13 cellular contexts compared by ENCODE assay signal in the genomic region with DNA sequence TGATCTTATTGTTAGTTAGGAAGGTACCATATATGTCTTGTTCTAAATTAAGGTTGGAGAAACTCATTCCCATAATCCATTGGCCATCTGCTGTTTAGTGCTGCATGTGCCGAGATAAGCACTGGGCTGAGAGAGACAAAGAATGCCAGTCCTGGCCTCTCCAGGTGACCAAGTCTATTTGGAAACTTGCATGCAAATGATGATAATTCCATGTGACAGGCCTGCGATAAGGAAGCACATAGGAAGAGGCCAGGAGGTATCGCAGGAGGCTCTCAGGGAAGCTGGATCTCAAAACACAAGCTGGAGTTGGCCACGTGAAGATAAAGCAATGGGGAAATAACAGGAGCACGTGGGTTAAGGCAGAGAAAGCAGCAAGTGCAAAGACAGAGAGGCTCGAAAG. TPM values are rescaled to one million over a fixed set of nuclear protein-coding genes. Genes with fewer than 3 reads are reported as not detected.
DNase-seq lines count a peak whose midpoint lies in the region; ATAC-seq and TF ChIP-seq lines count a peak whose summit lies in the region.
"Had no signal": no experiment of that assay in that cellular context is flagged by ENCODE, and none has a peak within 500 bp of the region (broad histone marks: within the 10 kb centered on the region; RNA-seq: fewer than 3 reads in every experiment).

No MANE protein-coding gene starts in this region.

- peaks cover 22% of the 10 kb centered on the region for H3K4me1 ChIP-seq in neural progenitor cell

- peaks cover 23% of the 10 kb centered on the region for H3F3A ChIP-seq in neural progenitor cell (ENCODE audit: low read depth)

- no peaks in the 10 kb centered on the region for H3K27me3 Mint-ChIP-seq in activated CD4-positive, alpha-beta T cell treated with anti-CD3 and anti-CD28 coated beads, Interleukin-2, amount 10 ng/mL, durations not matched to agents 7 days and 5 days
- peaks cover 2% of the 10 kb centered on the region for H3K27me3 Mint-ChIP-seq in neural progenitor cell (ENCODE audit: insufficient read depth, low read depth)

- H3K36me3 ChIP-seq in neural progenitor cell, result no peaks in the 10 kb centered on the region
- H3K36me3 ChIP-seq: tibial nerve had no signal

- H3K36me3 Mint-ChIP-seq in activated CD4-positive, alpha-beta T cell treated with anti-CD3 and anti-CD28 coated beads, Interleukin-2, amount 10 ng/mL, durations not matched to agents 7 days and 5 days (ENCODE audit: low read depth), result no peaks in the 10 kb centered on the region
- no peaks in the 10 kb centered on the region for H3K36me3 Mint-ChIP-seq in neural progenitor cell

- no peak overlapping the region for H3K9ac ChIP-seq in neural progenitor cell
- H3K9ac ChIP-seq: BLaER1 treated with 17β-estradiol and CSF1 and Interleukin-3, amounts not matched to agents 10 nM and 100 nM had no signal

- no peak overlapping the region for H3K27ac ChIP-seq in neural progenitor cell
- H3K27ac ChIP-seq: tibial nerve had no signal

- POLR2A ChIA-PET in activated CD4-positive, alpha-beta T cell treated with anti-CD3 and anti-CD28 coated beads, Interleukin-2, amount 10 ng/mL, durations not matched to agents 7 days and 5 days (lab: Charles Lee), result no interaction called here

- no peak for DNase-seq in activated CD4-positive, alpha-beta T cell treated with anti-CD3 and anti-CD28 coated beads, Interleukin-2, amount 10 ng/mL, durations not matched to agents 7 days and 5 days
- DNase-seq in activated CD4-positive, alpha-beta T cell treated with anti-CD3 and anti-CD28 coated beads for 4 hours, result no peak
- peak; percentile 89 for DNase-seq in NCI-H82 (lab: John Stamatoyannopoulos, UW)
- DNase-seq in cerebellar cortex (ENCODE audit: low spot score), result peak; percentile 96
- DNase-seq in neural progenitor cell (ENCODE audit: low spot score), result no peak
- no peak for DNase-seq in DMS114 treated with DMSO at 0.1 percent for 48 hours (lab: John Stamatoyannopoulos, UW; ENCODE audit: unreplicated experiment)
- no peak for DNase-seq in A172 (ENCODE audit: low spot score)

- H4K20me1 ChIP-seq in neural progenitor cell (ENCODE audit: low read depth), result no peaks in the 10 kb centered on the region
- H4K20me1 ChIP-seq: BLaER1 treated with 17β-estradiol and CSF1 and Interleukin-3, amounts not matched to agents 10 nM and 100 nM had no signal

- H3K9me3 ChIP-seq in neural progenitor cell (ENCODE audit: low read depth), result no peaks in the 10 kb centered on the region
- H3K9me3 ChIP-seq: BLaER1 treated with 17β-estradiol and CSF1 and Interleukin-3, amounts not matched to agents 10 nM and 100 nM; tibial nerve had no signal

- H3K4me2 ChIP-seq in neural progenitor cell, result no peak overlapping the region
- H3K4me2 ChIP-seq: GM23338 had no signal

- no peak overlapping the region for H3K27ac Mint-ChIP-seq in activated CD4-positive, alpha-beta T cell treated with anti-CD3 and anti-CD28 coated beads, Interleukin-2, amount 10 ng/mL, durations not matched to agents 7 days and 5 days
- no peak overlapping the region for H3K27ac Mint-ChIP-seq in neural progenitor cell
- H3K27ac Mint-ChIP-seq: GM23338 had no signal

- H2AFZ ChIP-seq in neural progenitor cell (replicated peaks), result no peak overlapping the region
- H2AFZ ChIP-seq: GM23338 had no signal

- TF ChIP-seq CTCF in neural progenitor cell (IDR thresholded peaks at IDR 0.05), result no peak

- CTCF ChIA-PET in activated CD4-positive, alpha-beta T cell treated with anti-CD3 and anti-CD28 coated beads, Interleukin-2, amount 10 ng/mL, durations not matched to agents 7 days and 5 days (lab: Charles Lee), result interaction anchor here (1.0 to 4.3 kb wide), 7 partner anchors 14 to 479 kb away, joined by 3 to 31 read pairs (median 4); no protein-coding TSS in a partner anchor

- H3K9me3 Mint-ChIP-seq in activated CD4-positive, alpha-beta T cell treated with anti-CD3 and anti-CD28 coated beads, Interleukin-2, amount 10 ng/mL, durations not matched to agents 7 days and 5 days, result no peaks in the 10 kb centered on the region
- no peaks in the 10 kb centered on the region for H3K9me3 Mint-ChIP-seq in neural progenitor cell
- H3K9me3 Mint-ChIP-seq: GM23338; T-helper 1 cell treated with Interleukin-12 subunit alpha and Interleukin-12 subunit beta and Interleukin-4 antibody, amounts not matched to agents 30 μg/mL and 1 μg/mL, for 36 hours had no signal

- peaks cover 60% of the 10 kb centered on the region for H3K4me1 Mint-ChIP-seq in activated CD4-positive, alpha-beta T cell treated with anti-CD3 and anti-CD28 coated beads, Interleukin-2, amount 10 ng/mL, durations not matched to agents 7 days and 5 days
- peaks cover 34% of the 10 kb centered on the region for H3K4me1 Mint-ChIP-seq in neural progenitor cell

- H3K79me2 ChIP-seq in neural progenitor cell (ENCODE audit: low read depth), result no peaks in the 10 kb centered on the region

- no peaks in the 10 kb centered on the region for H3K27me3 ChIP-seq in neural progenitor cell
- H3K27me3 ChIP-seq: BLaER1 treated with 17β-estradiol and CSF1 and Interleukin-3, amounts not matched to agents 10 nM and 100 nM; tibial nerve had no signal

- no peak for ATAC-seq in HG03469 (IDR thresholded peaks at IDR 0.05; ENCODE audit: unreplicated experiment)

- peak overlapping the region; percentile 25 for H3K4me3 Mint-ChIP-seq in activated CD4-positive, alpha-beta T cell treated with anti-CD3 and anti-CD28 coated beads, Interleukin-2, amount 10 ng/mL, durations not matched to agents 7 days and 5 days
- H3K4me3 Mint-ChIP-seq in neural progenitor cell, result peak overlapping the region; percentile 31
- H3K4me3 Mint-ChIP-seq: GM23338 had no signal

- H3K4me3 ChIP-seq in neural progenitor cell, result no peak overlapping the region
- H3K4me3 ChIP-seq: BLaER1 treated with 17β-estradiol and CSF1 and Interleukin-3, amounts not matched to agents 10 nM and 100 nM; GM23338; tibial nerve had no signal

RNA-seq across cellular contexts. Expression of a gene that starts 39.7 kb away (rescaled TPM):
- total RNA-seq in activated CD4-positive, alpha-beta T cell treated with anti-CD3 and anti-CD28 coated beads, Interleukin-2, amount 10 ng/mL, durations not matched to agents 7 days and 5 days, result 1 to 10 TPM; 2.4 to 2.8 TPM
- total RNA-seq in neural progenitor cell (ENCODE audit: low replicate concordance), result 22.3 and 24.1 TPM in 2 replicates
- 0.88 and 2.1 TPM in 2 replicates for total RNA-seq in A172 (2014; rRNA removed; shearing (Covaris generic))
- total RNA-seq: fibroblast of villous mesenchyme had no signal

Comparison
In these comparisons a context has a peak if more than half of its experiments do, and no peak if none do; other contexts are left out.
1. DNase-seq: peak in NCI-H82 (single experiment) and cerebellar cortex (single experiment); none in activated CD4-positive, alpha-beta T cell treated with anti-CD3 and anti-CD28 coated beads, Interleukin-2, amount 10 ng/mL, durations not matched to agents 7 days and 5 days (single experiment), activated CD4-positive, alpha-beta T cell treated with anti-CD3 and anti-CD28 coated beads for 4 hours (0 of 2), neural progenitor cell (single experiment), DMS114 treated with DMSO at 0.1 percent for 48 hours (single experiment) and A172 (single experiment).